In the genomic region with DNA sequence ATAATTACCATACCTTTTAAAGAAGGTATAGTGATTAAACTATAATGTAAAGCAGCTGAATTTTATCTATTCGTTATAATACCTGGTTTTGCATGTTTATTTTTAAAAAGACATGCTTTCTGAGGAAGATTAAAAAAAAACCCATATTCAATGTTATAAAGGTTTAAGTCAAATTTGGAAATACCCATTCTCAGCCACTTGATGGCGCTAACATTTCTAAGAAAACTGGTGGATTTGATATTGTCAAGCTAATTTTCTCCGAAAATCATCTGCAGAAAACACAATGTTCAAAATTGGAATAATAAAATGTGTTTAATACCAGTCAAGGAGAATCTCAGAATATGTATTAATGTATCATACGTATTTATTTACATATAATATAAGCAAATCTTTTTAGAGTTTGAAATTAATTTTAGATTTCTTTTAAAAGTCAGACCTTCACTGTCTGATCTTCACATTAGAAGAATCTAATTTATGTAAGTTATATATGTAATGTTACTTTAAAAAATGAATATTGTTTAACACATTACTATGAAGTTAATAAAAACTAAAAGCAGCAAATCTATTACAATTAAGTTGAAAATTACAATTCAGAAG, we compare ENCODE assay signal across 1 cellular context.
TF ChIP-seq lines count a peak whose summit lies in the region.

No MANE protein-coding gene starts in this region.

TF ChIP-seq in A549, 52 proteins besides CTCF, POLR2A, EP300 and RAD21 (continued from another document):
- TF ChIP-seq JUN (IDR thresholded peaks at IDR 0.05) (no peak), MAFK (IDR thresholded peaks at IDR 0.05; ENCODE audit: partially characterized antibody) (no peak)
TF ChIP-seq in A549: peak in this region for 1.
